Comparison of ENCODE assay signal across 11 cellular contexts in genomic region chr3:53286727-53287412, GRCh38. TPM values are rescaled to one million over a fixed set of nuclear protein-coding genes. Genes with fewer than 3 reads are reported as not detected.
A peak's percentile ranks its signal among the peaks of the same experiment; 100 is the strongest.
DNase-seq lines count a peak whose midpoint lies in the region; ATAC-seq and TF ChIP-seq lines count a peak whose summit lies in the region.
"Had no signal": no experiment of that assay in that cellular context is flagged by ENCODE, and none has a peak within 500 bp of the region (broad histone marks: within the 10 kb centered on the region; RNA-seq: fewer than 3 reads in every experiment).

No MANE protein-coding gene starts in this region.

- no peak for ATAC-seq in GM18505 (IDR thresholded peaks at IDR 0.05; ENCODE audit: unreplicated experiment)

- no peaks in the 10 kb centered on the region for H3K9me3 Mint-ChIP-seq in brain
- H3K9me3 Mint-ChIP-seq: CD4-positive, alpha-beta T cell had no signal

- no peak for TF ChIP-seq POLR2A in GM18505 (IDR thresholded peaks at IDR 0.05; ENCODE audit: borderline replicate concordance, extremely low read depth, insufficient read depth, insufficient read length)

- H3K4me3 Mint-ChIP-seq in brain, result peak overlapping the region in 3 of 5 experiments; percentile 26 to 72 (median 46)
- H3K4me3 Mint-ChIP-seq: CD4-positive, alpha-beta T cell had no signal

- H3K27ac Mint-ChIP-seq in brain, result peak overlapping the region; percentile 51 to 95 (median 91)
- H3K27ac Mint-ChIP-seq: CD4-positive, alpha-beta T cell had no signal

- peaks cover 60% of the 10 kb centered on the region for H3K36me3 Mint-ChIP-seq in brain

- in situ Hi-C loops in GM13977 (cut with MboI; ENCODE audit: low pct_unique_long_range_greater_than_20kb, low sequenced_read_pairs, unreplicated experiment), result no loop called here

- peaks cover 18% of the 10 kb centered on the region for H3K4me1 Mint-ChIP-seq in brain

- peak; percentile 12 to 13 for DNase-seq in stimulated activated CD4-positive, alpha-beta T cell treated with anti-CD3 and anti-CD28 coated beads, Interleukin-4, amount 100 ng/mL, for 48 hours (ENCODE audit: low read depth in 2 of 2)
- DNase-seq in stimulated activated CD4-positive, alpha-beta T cell treated with anti-CD3 and anti-CD28 coated beads, Interleukin-4, amount 100 ng/mL, for 4 hours, result no peak
- DNase-seq in medulla oblongata (ENCODE audit: extremely low spot score), result peak; percentile 56
- DNase-seq in NCI-H345 (lab: John Stamatoyannopoulos, UW), result no peak
- no peak for DNase-seq in GM13977 (ENCODE audit: low spot score)
- DNase-seq in A172 (ENCODE audit: low spot score), result no peak
- DNase-seq: CD4-positive, alpha-beta T cell; NCI-H1436; Right ventricle myocardium superior had no signal

- H3K27me3 Mint-ChIP-seq in brain, result no peaks in the 10 kb centered on the region
- H3K27me3 Mint-ChIP-seq: CD4-positive, alpha-beta T cell had no signal

- TF ChIP-seq CTCF in brain (conservative IDR thresholded peaks at IDR 0.05) (no peak), GM13977 (IDR thresholded peaks at IDR 0.05; ENCODE audit: extremely low read depth, insufficient read depth, missing control alignments) (no peak)

RNA-seq across cellular contexts. Expression of gene TKT, which starts 31.0 kb away (rescaled TPM):
- polyA plus RNA-seq in brain (ENCODE audit: insufficient read depth, low read depth, low replicate concordance), result 199 TPM
- 406 and 438 TPM in 2 replicates for total RNA-seq in A172 (2014; rRNA removed; shearing (Covaris generic))

Comparison
In these comparisons a context has a peak if more than half of its experiments do, and no peak if none do; other contexts are left out.
1. DNase-seq: peak in stimulated activated CD4-positive, alpha-beta T cell treated with anti-CD3 and anti-CD28 coated beads, Interleukin-4, amount 100 ng/mL, for 48 hours (2 of 2) and medulla oblongata (single experiment); none in stimulated activated CD4-positive, alpha-beta T cell treated with anti-CD3 and anti-CD28 coated beads, Interleukin-4, amount 100 ng/mL, for 4 hours (0 of 2), NCI-H345 (single experiment), GM13977 (single experiment) and A172 (single experiment).